In the genomic region with DNA sequence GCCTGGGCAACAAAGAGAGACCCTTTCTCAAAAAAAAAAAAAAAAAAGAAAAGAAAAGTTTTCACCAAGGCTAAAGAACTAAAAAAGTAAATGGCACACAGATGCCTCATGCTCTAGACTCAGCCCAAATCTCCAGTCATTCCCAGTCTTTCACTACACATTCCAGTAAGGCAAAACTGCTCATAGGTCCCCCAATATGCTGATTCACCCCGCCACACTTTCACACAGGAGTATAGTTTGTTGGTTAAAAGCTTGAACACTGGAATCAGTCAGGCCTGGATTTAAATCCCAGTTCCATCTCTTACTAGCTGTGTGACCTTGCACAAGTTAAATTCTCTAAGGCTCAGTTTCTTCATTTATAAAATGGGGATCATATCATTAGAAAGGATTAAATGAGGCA, we compare ENCODE assay signal across 13 cellular contexts. TPM values are rescaled to one million over a fixed set of nuclear protein-coding genes. Genes with fewer than 3 reads are reported as not detected.
A peak's percentile ranks its signal among the peaks of the same experiment; 100 is the strongest.
DNase-seq lines count a peak whose midpoint lies in the region; ATAC-seq and TF ChIP-seq lines count a peak whose summit lies in the region.
"Had no signal": no experiment of that assay in that cellular context is flagged by ENCODE, and none has a peak within 500 bp of the region (broad histone marks: within the 10 kb centered on the region; RNA-seq: fewer than 3 reads in every experiment).

No MANE protein-coding gene starts in this region.

- intact Hi-C loops in PC-9 (cut with micrococcal nuclease; ENCODE audit: unreplicated experiment): no loop called here
- intact Hi-C loops in esophagus squamous epithelium (cut with DNase I): no loop called here

- no peak for DNase-seq in stimulated activated naive CD8-positive, alpha-beta T cell treated with anti-CD3 and anti-CD28 coated beads, Interleukin-15, Interleukin-2, amounts not matched to agents 100 U/mL and 50 U/mL, for 24 hours
- DNase-seq in PC-9 (no peak), glomerular visceral epithelial cell (ENCODE audit: extremely low spot score) (no peak), esophagus squamous epithelium (lab: John Stamatoyannopoulos, UW) (no peak), SIG-M5 (lab: John Stamatoyannopoulos, UW) (no peak)
- no peak for DNase-seq in effector memory CD8-positive, alpha-beta T cell
- no peak for DNase-seq in stimulated activated CD4-positive, alpha-beta T cell treated with anti-CD3 and anti-CD28 coated beads, Interleukin-15, amount 100 ng/mL, for 24 hours
- DNase-seq: C1 segment of cervical spinal cord; left ventricle myocardium inferior; NCI-H146; pancreas; stimulated activated naive CD4-positive, alpha-beta T cell had no signal

- TF ChIP-seq POLR2A in esophagus squamous epithelium (IDR thresholded peaks at IDR 0.05): no peak

- peaks cover 17% of the 10 kb centered on the region for H3K4me1 ChIP-seq in PC-9 (replicated peaks; ENCODE audit: insufficient read depth)
- peaks cover 8 to 55% (median 15%) of the 10 kb centered on the region in 3 donors for H3K4me1 ChIP-seq in esophagus squamous epithelium

- no peaks in the 10 kb centered on the region for H3K9me3 Mint-ChIP-seq in stimulated activated naive CD8-positive, alpha-beta T cell treated with anti-CD3 and anti-CD28 coated beads, Interleukin-15, Interleukin-2, amounts not matched to agents 100 ng/mL and 50 ng/mL, for 24 hours
- H3K9me3 Mint-ChIP-seq in effector memory CD8-positive, alpha-beta T cell: no peaks in the 10 kb centered on the region

- no peaks in the 10 kb centered on the region for H3K27me3 ChIP-seq in PC-9 (ENCODE audit: insufficient read depth, low read depth)
- H3K27me3 ChIP-seq in esophagus squamous epithelium: no peaks in the 10 kb centered on the region
- H3K27me3 ChIP-seq: pancreas had no signal

- H3K36me3 ChIP-seq in PC-9 (ENCODE audit: low read depth) (no peaks in the 10 kb centered on the region), esophagus squamous epithelium (peaks cover 0 to 42% (median 0%) of the 10 kb centered on the region in 3 donors)
- H3K36me3 ChIP-seq: pancreas had no signal

- peak overlapping the region; percentile 95 for H3K4me3 Mint-ChIP-seq in stimulated activated naive CD8-positive, alpha-beta T cell treated with anti-CD3 and anti-CD28 coated beads, Interleukin-15, Interleukin-2, amounts not matched to agents 100 ng/mL and 50 ng/mL, for 24 hours
- H3K4me3 Mint-ChIP-seq in effector memory CD8-positive, alpha-beta T cell: peak overlapping the region; percentile 95 to 97

- no peaks in the 10 kb centered on the region for H4K20me1 ChIP-seq in PC-9 (ENCODE audit: insufficient read depth)

- no peak overlapping the region for H3K27ac Mint-ChIP-seq in stimulated activated naive CD8-positive, alpha-beta T cell treated with anti-CD3 and anti-CD28 coated beads, Interleukin-15, Interleukin-2, amounts not matched to agents 100 ng/mL and 50 ng/mL, for 24 hours
- peak overlapping the region; percentile 20 to 44 for H3K27ac Mint-ChIP-seq in effector memory CD8-positive, alpha-beta T cell

- no peak for ATAC-seq in stimulated activated naive CD8-positive, alpha-beta T cell treated with anti-CD3 and anti-CD28 coated beads, Interleukin-15, Interleukin-2, amounts not matched to agents 100 U/mL and 50 U/mL, for 24 hours
- no peak for ATAC-seq in effector memory CD8-positive, alpha-beta T cell (replicated peaks)
- ATAC-seq: pancreas had no signal

- CTCF ChIA-PET in PC-9 (lab: Charles Lee): no interaction called here

- no peak overlapping the region for H3K27ac ChIP-seq in PC-9
- no peak overlapping the region for H3K27ac ChIP-seq in esophagus squamous epithelium
- H3K27ac ChIP-seq: left ventricle myocardium inferior, pancreas had no signal

- H3K36me3 Mint-ChIP-seq in stimulated activated naive CD8-positive, alpha-beta T cell treated with anti-CD3 and anti-CD28 coated beads, Interleukin-15, Interleukin-2, amounts not matched to agents 100 ng/mL and 50 ng/mL, for 24 hours (ENCODE audit: low read depth): peaks cover 46% of the 10 kb centered on the region
- H3K36me3 Mint-ChIP-seq in effector memory CD8-positive, alpha-beta T cell (ENCODE audit: insufficient read depth): peaks cover 20% of the 10 kb centered on the region

- peaks cover 11% of the 10 kb centered on the region for H3K79me2 ChIP-seq in PC-9 (ENCODE audit: low read depth)

- H3K4me1 Mint-ChIP-seq in stimulated activated naive CD8-positive, alpha-beta T cell treated with anti-CD3 and anti-CD28 coated beads, Interleukin-15, Interleukin-2, amounts not matched to agents 100 ng/mL and 50 ng/mL, for 24 hours (ENCODE audit: low read depth): peaks cover 60% of the 10 kb centered on the region
- H3K4me1 Mint-ChIP-seq in effector memory CD8-positive, alpha-beta T cell (ENCODE audit: low read depth in 2 of 2): peaks cover 40 to 50% of the 10 kb centered on the region in 2 donors

- no peaks in the 10 kb centered on the region for H3K9me2 ChIP-seq in PC-9 (ENCODE audit: insufficient read depth)

- POLR2A ChIA-PET in PC-9 (lab: Charles Lee; ENCODE audit: unreplicated experiment): no interaction called here

- TF ChIP-seq CTCF in PC-9 (conservative IDR thresholded peaks at IDR 0.05) (no peak), esophagus squamous epithelium (IDR thresholded peaks at IDR 0.05) (no peak)

- H3K4me2 ChIP-seq in PC-9: no peak overlapping the region

- H3K9me3 ChIP-seq in PC-9 (ENCODE audit: insufficient read depth, low read depth): no peaks in the 10 kb centered on the region
- no peaks in the 10 kb centered on the region for H3K9me3 ChIP-seq in esophagus squamous epithelium
- H3K9me3 ChIP-seq: left ventricle myocardium inferior, pancreas had no signal

- BruUV-seq in PC-9 (replicated peaks; lab: Mats Ljungman, UMichigan): TSS peak; percentile 17

- peaks cover 9% of the 10 kb centered on the region for H3F3A ChIP-seq in PC-9 (ENCODE audit: insufficient read depth, low read depth)

- 100% methylated on average over 1 of the region's 1 CpG for WGBS in esophagus squamous epithelium, 2 donors

- no peak overlapping the region for H3K4me3 ChIP-seq in PC-9
- H3K4me3 ChIP-seq in esophagus squamous epithelium: no peak overlapping the region

- H3K27me3 Mint-ChIP-seq in stimulated activated naive CD8-positive, alpha-beta T cell treated with anti-CD3 and anti-CD28 coated beads, Interleukin-15, Interleukin-2, amounts not matched to agents 100 ng/mL and 50 ng/mL, for 24 hours: no peaks in the 10 kb centered on the region
- H3K27me3 Mint-ChIP-seq in effector memory CD8-positive, alpha-beta T cell: no peaks in the 10 kb centered on the region

- no peak overlapping the region for H2AFZ ChIP-seq in PC-9

RNA-seq across cellular contexts. Expression of a gene that starts 1.9 kb away (rescaled TPM):
- total RNA-seq in PC-9 (2021): 57.6 and 64.2 TPM in 2 replicates
- 10 to 100 TPM; 31.7 to 66.7 (median 42.5) TPM for total RNA-seq in esophagus squamous epithelium

RNA-seq across cellular contexts. Expression of a gene that starts 7.2 kb away (rescaled TPM):
- total RNA-seq in PC-9 (2021) (17.4 and 21.6 TPM in 2 replicates), esophagus squamous epithelium (10 to 100 TPM; 27.0 to 57.0 (median 44.3) TPM)

RNA-seq across cellular contexts. Expression of a gene that starts 17.0 kb away (rescaled TPM):
- 39.7 and 48.8 TPM in 2 replicates for total RNA-seq in PC-9 (2021)
- 10 to 100 TPM; 17.4 to 25.3 (median 21.1) TPM for total RNA-seq in esophagus squamous epithelium

RNA-seq across cellular contexts. Expression of a gene that starts 29.4 kb away (rescaled TPM):
- 101 and 109 TPM in 2 replicates for total RNA-seq in PC-9 (2021)
- total RNA-seq in esophagus squamous epithelium: 10 to 100 TPM; 10.0 to 28.3 (median 16.2) TPM

RNA-seq across cellular contexts. Expression of a gene that starts 44.5 kb away (rescaled TPM):
- 21.7 and 25.8 TPM in 2 replicates for total RNA-seq in PC-9 (2021)
- 1 to 10 TPM; 3.1 to 9.9 (median 7.7) TPM for total RNA-seq in esophagus squamous epithelium
